ENCODE assay signal across 8 cellular contexts in the genomic region with DNA sequence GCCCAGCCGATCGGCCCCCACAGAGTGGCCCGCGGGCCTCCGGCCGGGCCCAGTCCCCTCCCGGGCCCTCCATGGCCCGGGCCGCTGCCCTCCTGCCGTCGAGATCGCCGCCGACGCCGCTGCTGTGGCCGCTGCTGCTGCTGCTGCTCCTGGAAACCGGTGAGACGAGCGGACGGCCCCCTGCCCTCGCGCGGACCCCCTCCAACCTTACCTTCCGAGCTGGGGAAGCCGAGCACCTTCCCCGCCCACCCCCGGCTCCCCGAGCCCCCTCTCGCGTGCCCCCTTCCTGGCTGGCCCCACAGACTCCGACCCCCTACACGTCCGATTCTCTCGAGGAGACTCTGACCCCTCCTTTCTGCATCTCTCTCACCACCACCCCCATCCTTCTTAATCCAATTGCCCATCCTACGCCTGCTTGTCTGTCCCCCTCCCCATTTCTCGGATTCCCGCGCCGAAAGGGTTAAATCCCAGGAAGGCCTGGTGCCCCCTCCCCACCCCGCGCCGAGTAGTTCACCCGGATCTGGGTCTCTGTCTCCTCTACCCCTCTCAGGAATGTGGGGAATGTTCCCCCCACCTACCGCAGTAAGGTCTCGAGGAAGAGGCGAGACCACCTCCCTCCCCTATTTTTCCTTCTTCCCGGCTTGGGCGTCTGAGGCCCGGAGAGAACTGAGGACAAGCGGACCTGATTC. TPM values are rescaled to one million over a fixed set of nuclear protein-coding genes. Genes with fewer than 3 reads are reported as not detected.
DNase-seq lines count a peak whose midpoint lies in the region; ATAC-seq and TF ChIP-seq lines count a peak whose summit lies in the region.

No MANE protein-coding gene starts in this region.

- peaks cover 0 to 3% (median 0%) of the 10 kb centered on the region in 3 donors for H3K36me3 Mint-ChIP-seq in CD8-positive, alpha-beta memory T cell

- CTCF ChIA-PET in CD8-positive, alpha-beta memory T cell (lab: Charles Lee) = interaction anchor here (1.0 kb wide), 1 partner anchor 69 kb away, joined by 3 read pairs; no protein-coding TSS in a partner anchor

- H3K27me3 ChIP-seq in CD8-positive, alpha-beta memory T cell (ENCODE audit: insufficient read depth, low read length, poor library complexity, severe bottlenecking) = no peaks in the 10 kb centered on the region
- H3K27me3 ChIP-seq in mucosa of stomach (ENCODE audit: control insufficient read depth, insufficient read depth, low read length) = no peaks in the 10 kb centered on the region

- H3K4me3 Mint-ChIP-seq in CD8-positive, alpha-beta memory T cell = peak overlapping the region; percentile 77 to 90 (median 87)

- no peak for DNase-seq in CD8-positive, alpha-beta memory T cell
- DNase-seq in NCI-H526 treated with DMSO at 0.1 percent for 48 hours (lab: John Stamatoyannopoulos, UW) = peak; percentile 47
- peak; percentile 36 for DNase-seq in dermis blood vessel endothelial cell
- DNase-seq in HuH-7.5 (ENCODE audit: low spot score) = no peak
- no peak for DNase-seq in GM13976 (ENCODE audit: low spot score)
- no peak for DNase-seq in GM20000 (ENCODE audit: low spot score)

- no peaks in the 10 kb centered on the region for H3K36me3 ChIP-seq in CD8-positive, alpha-beta memory T cell (ENCODE audit: insufficient read depth, low read length)
- H3K36me3 ChIP-seq in mucosa of stomach (ENCODE audit: control insufficient read depth, insufficient read depth, low read length) = no peaks in the 10 kb centered on the region

- H3K4me1 Mint-ChIP-seq in CD8-positive, alpha-beta memory T cell = peaks cover 18 to 28% (median 20%) of the 10 kb centered on the region in 3 donors

- H3K27me3 Mint-ChIP-seq in CD8-positive, alpha-beta memory T cell = peaks cover 26 to 28% of the 10 kb centered on the region in 2 donors

- POLR2A ChIA-PET in CD8-positive, alpha-beta memory T cell (lab: Charles Lee) = no interaction called here

- H3K9ac ChIP-seq in mucosa of stomach (ENCODE audit: low read length) = peak overlapping the region; percentile 98

- H3K9me3 ChIP-seq in CD8-positive, alpha-beta memory T cell (ENCODE audit: low read length) = no peaks in the 10 kb centered on the region
- no peaks in the 10 kb centered on the region for H3K9me3 ChIP-seq in mucosa of stomach (ENCODE audit: control insufficient read depth, low read length)

- peaks cover 0 to 2% (median 0%) of the 10 kb centered on the region in 5 donors for H3K9me3 Mint-ChIP-seq in CD8-positive, alpha-beta memory T cell

- H3K27ac Mint-ChIP-seq in CD8-positive, alpha-beta memory T cell = peak overlapping the region in 3 of 8 donors; percentile 36 to 95 (median 81)

- peak overlapping the region; percentile 26 for H3K4me3 ChIP-seq in CD8-positive, alpha-beta memory T cell (ENCODE audit: low read length)
- peak overlapping the region; percentile 78 for H3K4me3 ChIP-seq in mucosa of stomach (ENCODE audit: low read length)

- no peak for TF ChIP-seq CTCF in GM13976 (IDR thresholded peaks at IDR 0.05; ENCODE audit: borderline replicate concordance, control extremely low read depth, extremely low read depth, insufficient read depth, missing control alignments)
- TF ChIP-seq CTCF in GM20000 (IDR thresholded peaks at IDR 0.05; ENCODE audit: extremely low read depth, missing control alignments) = no peak

- H3K27ac ChIP-seq in CD8-positive, alpha-beta memory T cell (ENCODE audit: low read depth, low read length) = peak overlapping the region; percentile 68

- ATAC-seq in GM19328 (IDR thresholded peaks at IDR 0.05; ENCODE audit: unreplicated experiment) = no peak

- peaks cover 24% of the 10 kb centered on the region for H3K4me1 ChIP-seq in CD8-positive, alpha-beta memory T cell (ENCODE audit: insufficient read depth, low read length)
- H3K4me1 ChIP-seq in mucosa of stomach (ENCODE audit: control insufficient read depth, insufficient read depth, low read length) = peaks cover 47% of the 10 kb centered on the region

- in situ Hi-C loops in GM13976 (cut with MboI; ENCODE audit: low sequenced_read_pairs, unreplicated experiment) = no loop called here

RNA-seq across cellular contexts. Expression of a gene that starts 0.5 kb away (rescaled TPM):
- total RNA-seq in CD8-positive, alpha-beta memory T cell = under 1 TPM; 0.22 to 0.66 TPM
- polyA plus RNA-seq in CD8-positive, alpha-beta memory T cell = 0.47 TPM
- total RNA-seq in dermis blood vessel endothelial cell = 154 and 187 TPM in 2 replicates

RNA-seq across cellular contexts. Expression of a gene that starts 37.7 kb away (rescaled TPM):
- total RNA-seq in CD8-positive, alpha-beta memory T cell = not detected
- not detected for polyA plus RNA-seq in CD8-positive, alpha-beta memory T cell
- 56.5 and 62.3 TPM in 2 replicates for total RNA-seq in dermis blood vessel endothelial cell

RNA-seq across cellular contexts. Expression of a gene that starts 44.5 kb away (rescaled TPM):
- total RNA-seq in CD8-positive, alpha-beta memory T cell = 100 to 1,000 TPM; 211 to 218 TPM
- 41.4 TPM for polyA plus RNA-seq in CD8-positive, alpha-beta memory T cell
- total RNA-seq in dermis blood vessel endothelial cell = 50.0 and 81.6 TPM in 2 replicates

RNA-seq across cellular contexts. Expression of a gene that starts 59.0 kb away (rescaled TPM):
- total RNA-seq in CD8-positive, alpha-beta memory T cell = 1 to 10 TPM; 4.5 TPM
- not detected for polyA plus RNA-seq in CD8-positive, alpha-beta memory T cell
- 4.0 and 7.8 TPM in 2 replicates for total RNA-seq in dermis blood vessel endothelial cell

Comparison
In these comparisons a context has a peak if more than half of its experiments do, and no peak if none do; other contexts are left out.
1. DNase-seq: peak in NCI-H526 treated with DMSO at 0.1 percent for 48 hours (single experiment) and dermis blood vessel endothelial cell (single experiment); none in CD8-positive, alpha-beta memory T cell (0 of 5), HuH-7.5 (single experiment), GM13976 (single experiment) and GM20000 (single experiment).
2. RNA of a gene that starts 0.5 kb away (total RNA-seq): 154 to 187 TPM in dermis blood vessel endothelial cell; 0.22 to 0.66 TPM in CD8-positive, alpha-beta memory T cell; every median in the first group is over 10 times any median in the second.
3. RNA of a gene that starts 37.7 kb away (total RNA-seq): 56.5 to 62.3 TPM in dermis blood vessel endothelial cell; not detected in CD8-positive, alpha-beta memory T cell; every median in the first group is over 10 times any median in the second.